In the genomic region with DNA sequence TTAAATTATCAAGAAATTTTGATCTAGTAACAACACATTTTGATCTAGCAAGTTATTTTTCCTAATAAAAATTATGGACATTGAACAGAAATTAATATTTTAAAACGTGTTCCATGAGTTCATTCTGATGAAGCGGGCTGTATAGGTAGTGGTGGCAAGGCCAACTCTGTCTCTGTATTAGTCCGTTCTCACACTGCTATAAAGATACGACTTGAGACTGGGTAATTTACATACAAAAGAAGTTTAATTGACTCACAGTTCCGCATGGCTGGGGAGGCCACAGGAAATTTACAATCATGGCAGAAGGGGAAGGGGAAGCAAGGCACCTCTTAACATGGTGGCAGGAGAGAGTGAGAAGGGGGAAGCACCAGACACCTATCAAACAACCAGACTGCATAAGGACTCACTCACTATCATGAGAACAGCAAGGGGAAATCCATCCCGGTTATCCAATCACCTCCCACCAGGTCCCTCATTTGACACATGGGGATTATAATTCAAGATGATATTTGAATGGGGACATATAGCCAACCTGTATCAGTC, we compare ENCODE assay signal across 27 cellular contexts.
DNase-seq lines count a peak whose midpoint lies in the region; ATAC-seq and TF ChIP-seq lines count a peak whose summit lies in the region.
"Had no signal": no experiment of that assay in that cellular context is flagged by ENCODE, and none has a peak within 500 bp of the region (broad histone marks: within the 10 kb centered on the region; RNA-seq: fewer than 3 reads in every experiment).

No MANE protein-coding gene starts in this region.

- TF ChIP-seq CTCF in heart right ventricle (IDR thresholded peaks at IDR 0.05) = no peak

- H3K14ac ChIP-seq in neuronal stem cell (ENCODE audit: low read length) = no peak overlapping the region

- peak overlapping the region; percentile 43 for H2AFZ ChIP-seq in neuronal stem cell (ENCODE audit: low read length)

- no peak overlapping the region for H4K91ac ChIP-seq in neuronal stem cell (ENCODE audit: low read depth, low read length, poor library complexity)

- H3K79me1 ChIP-seq in neuronal stem cell (ENCODE audit: low read depth, low read length) = no peaks in the 10 kb centered on the region

- H3K9me3 ChIP-seq in NT2/D1 (ENCODE audit: insufficient read depth, low read length) = no peaks in the 10 kb centered on the region
- no peaks in the 10 kb centered on the region for H3K9me3 ChIP-seq in neuronal stem cell (replicated peaks in 1 of 2; ENCODE audit: control insufficient read depth in 2 of 2, insufficient read depth in 1 of 2, low read depth in 1 of 2, low read length in 2 of 2)
- no peaks in the 10 kb centered on the region for H3K9me3 ChIP-seq in heart right ventricle
- H3K9me3 ChIP-seq: Caco-2, colonic mucosa, esophagus squamous epithelium, gastrocnemius medialis, left ventricle myocardium inferior, pancreas, right atrium auricular region, spleen, thoracic aorta had no signal

- DNase-seq in NT2/D1 (ENCODE audit: low read depth, low spot score) (peak; percentile 1), neuronal stem cell (ENCODE audit: low spot score) (no peak), heart right ventricle (no peak), DMS 273 treated with DMSO at 0.1 percent for 48 hours (lab: John Stamatoyannopoulos, UW) (no peak), H7 (no peak), NCI-H1105 treated with DMSO at 0.1 percent for 48 hours (lab: John Stamatoyannopoulos, UW) (no peak)
- DNase-seq: activated CD4-positive, alpha-beta T cell treated with anti-CD3 and anti-CD28 coated beads, Interleukin-2, amount 50 U/mL, for 4 hours; activated naive CD4-positive, alpha-beta T cell treated with anti-CD3 and anti-CD28 coated beads, Interleukin-2, amount 50 U/mL, for 16 hours; C1 segment of cervical spinal cord; Caco-2; colonic mucosa; esophagus squamous epithelium; gastrocnemius medialis; hypothalamus; KG1; left ventricle myocardium inferior; pancreas; spleen; stimulated activated CD4-positive, alpha-beta T cell treated with anti-CD3 and anti-CD28 coated beads, Interleukin-4, amount 100 ng/mL, for 4 hours; stimulated activated naive CD8-positive, alpha-beta T cell treated with anti-CD3 and anti-CD28 coated beads, Interleukin-15, Interleukin-2, amounts not matched to agents 100 U/mL and 50 U/mL, for 24 hours had no signal

- H3K36me3 ChIP-seq in NT2/D1 (ENCODE audit: insufficient read depth, insufficient read length, low read length) = no peaks in the 10 kb centered on the region
- no peaks in the 10 kb centered on the region for H3K36me3 ChIP-seq in neuronal stem cell (replicated peaks in 1 of 2; ENCODE audit: control insufficient read depth in 2 of 2, insufficient read depth in 2 of 2, low read length in 2 of 2)
- no peaks in the 10 kb centered on the region for H3K36me3 ChIP-seq in heart right ventricle
- no peaks in the 10 kb centered on the region for H3K36me3 ChIP-seq in H7 (replicated peaks; ENCODE audit: control insufficient read depth, insufficient read depth, low read length)
- H3K36me3 ChIP-seq: colonic mucosa, esophagus squamous epithelium, gastrocnemius medialis, left ventricle myocardium inferior, pancreas, right atrium auricular region, spleen, thoracic aorta had no signal

- H3K18ac ChIP-seq in neuronal stem cell (ENCODE audit: low read length) = no peak overlapping the region

- no peak overlapping the region for H2BK12ac ChIP-seq in neuronal stem cell (ENCODE audit: low read length)

- H2BK5ac ChIP-seq in neuronal stem cell (ENCODE audit: low read length) = no peak overlapping the region

- H3K27ac ChIP-seq in neuronal stem cell (replicated peaks; ENCODE audit: low read length) (no peak overlapping the region), heart right ventricle (no peak overlapping the region)
- H3K27ac ChIP-seq: colonic mucosa, esophagus squamous epithelium, gastrocnemius medialis, left ventricle myocardium inferior, pancreas, right atrium auricular region, RWPE1, SK-N-MC, spleen, thoracic aorta, VCaP had no signal

- no CpG with 5 or more reads among the region's 6 CpGs for WGBS in neuronal stem cell (ENCODE audit: extremely low coverage in 2 of 2, insufficient read length in 2 of 2, insufficient replicate concordance in 1 of 2), 2 donors
- 67 to 76% methylated on average over 6 of the region's 6 CpGs for WGBS in heart right ventricle, 2 donors

- H3K27me3 ChIP-seq in NT2/D1 (ENCODE audit: insufficient read depth, insufficient read length) (no peaks in the 10 kb centered on the region), neuronal stem cell (ENCODE audit: control insufficient read depth in 3 of 3, insufficient read depth in 3 of 3, low read depth in 1 of 3, low read length in 3 of 3) (no peaks in the 10 kb centered on the region), heart right ventricle (no peaks in the 10 kb centered on the region), H7 (ENCODE audit: control insufficient read depth, insufficient read depth, low read length) (no peaks in the 10 kb centered on the region)
- H3K27me3 ChIP-seq: colonic mucosa, esophagus squamous epithelium, gastrocnemius medialis, pancreas, right atrium auricular region, spleen had no signal

- ATAC-seq in GM18868 (IDR thresholded peaks at IDR 0.05; ENCODE audit: unreplicated experiment) (peak; percentile 70), HG03103 (IDR thresholded peaks at IDR 0.05; ENCODE audit: low read depth, unreplicated experiment) (peak; percentile 51), heart right ventricle (no peak)
- ATAC-seq: gastrocnemius medialis; pancreas; stimulated activated naive CD8-positive, alpha-beta T cell treated with anti-CD3 and anti-CD28 coated beads, Interleukin-15, Interleukin-2, amounts not matched to agents 100 U/mL and 50 U/mL, for 24 hours had no signal

- no peak overlapping the region for H3K4me2 ChIP-seq in neuronal stem cell (ENCODE audit: insufficient read depth, low read length, poor library complexity, severe bottlenecking)

- H2BK120ac ChIP-seq in neuronal stem cell (ENCODE audit: low read depth, low read length) = no peak overlapping the region

- H3K4me1 ChIP-seq in NT2/D1 (ENCODE audit: insufficient read depth, insufficient read length) = no peaks in the 10 kb centered on the region
- H3K4me1 ChIP-seq in neuronal stem cell (ENCODE audit: control insufficient read depth in 2 of 2, insufficient read depth in 1 of 2, low read depth in 1 of 2, low read length in 2 of 2) = peaks cover 0 to 1% of the 10 kb centered on the region in 2 donors
- no peaks in the 10 kb centered on the region for H3K4me1 ChIP-seq in heart right ventricle
- H3K4me1 ChIP-seq: Caco-2, colonic mucosa, esophagus squamous epithelium, gastrocnemius medialis, left ventricle myocardium inferior, right atrium auricular region, spleen had no signal

- intact Hi-C loops in heart right ventricle (cut with DNase I) = no loop called here

- no peak overlapping the region for H3K9ac ChIP-seq in NT2/D1 (ENCODE audit: insufficient read length, low read depth)
- H3K9ac ChIP-seq in neuronal stem cell (ENCODE audit: low read depth, low read length, poor library complexity) = no peak overlapping the region

- no peak overlapping the region for H3K23ac ChIP-seq in neuronal stem cell (ENCODE audit: low read depth, low read length, poor library complexity)

- no peak overlapping the region for H2BK15ac ChIP-seq in neuronal stem cell (ENCODE audit: low read length)

- H3K4me3 ChIP-seq in NT2/D1 (ENCODE audit: insufficient read length, low read depth) = no peak overlapping the region
- no peak overlapping the region for H3K4me3 ChIP-seq in neuronal stem cell (ENCODE audit: low read length in 2 of 2)
- H3K4me3 ChIP-seq in heart right ventricle = no peak overlapping the region
- H3K4me3 ChIP-seq in H7 (ENCODE audit: insufficient read depth, low read depth, low read length) = no peak overlapping the region
- H3K4me3 ChIP-seq: colonic mucosa, esophagus squamous epithelium, gastrocnemius medialis, left ventricle myocardium inferior, pancreas, right atrium auricular region, SK-N-MC, spleen, thoracic aorta had no signal

- H3K4ac ChIP-seq in neuronal stem cell (ENCODE audit: low read length) = no peak overlapping the region

- no peak overlapping the region for H4K8ac ChIP-seq in neuronal stem cell (ENCODE audit: low read depth, low read length)

- no peak overlapping the region for H2AK5ac ChIP-seq in neuronal stem cell (ENCODE audit: low read depth, low read length)

Comparison
In these comparisons a context has a peak if more than half of its experiments do, and no peak if none do; other contexts are left out.
1. ATAC-seq: peak in GM18868 (single experiment) and HG03103 (single experiment); none in heart right ventricle (0 of 8).